Comparison of ENCODE assay signal across 9 cellular contexts in genomic region chr2:216665717-216666116, GRCh38. TPM values are rescaled to one million over a fixed set of nuclear protein-coding genes. Genes with fewer than 3 reads are reported as not detected.
DNase-seq lines count a peak whose midpoint lies in the region; ATAC-seq and TF ChIP-seq lines count a peak whose summit lies in the region.
"Had no signal": no experiment of that assay in that cellular context is flagged by ENCODE, and none has a peak within 500 bp of the region (broad histone marks: within the 10 kb centered on the region; RNA-seq: fewer than 3 reads in every experiment).

No MANE protein-coding gene starts in this region.

- H3K9me3 ChIP-seq in ascending aorta (no peaks in the 10 kb centered on the region), iPS-20b (ENCODE audit: insufficient read depth, low read depth, low read length) (no peaks in the 10 kb centered on the region), thoracic aorta (no peaks in the 10 kb centered on the region)

- DNase-seq in NCI-H748 (lab: John Stamatoyannopoulos, UW; ENCODE audit: unreplicated experiment) (peak; percentile 29), NCI-H748 treated with DMSO at 0.1 percent for 48 hours (lab: John Stamatoyannopoulos, UW) (no peak), ascending aorta (ENCODE audit: low spot score in 2 of 2) (no peak), thoracic aorta (ENCODE audit: low spot score) (no peak), HCEC 1CT (no peak), epidermal melanocyte (ENCODE audit: insufficient read length, low spot score) (no peak), KBM-7 (no peak)

- intact Hi-C loops in ascending aorta (cut with DNase I): loop anchor here (1.0 to 5.0 kb wide), 3 partner anchors 29 to 146 kb away; no protein-coding TSS in a partner anchor

- H3K27ac ChIP-seq in ascending aorta (peak overlapping the region; percentile 35 to 59), iPS-20b (ENCODE audit: low read length) (no peak overlapping the region), thoracic aorta (peak overlapping the region; percentile 38 to 47)

- H3K4me1 ChIP-seq in ascending aorta (peaks cover 0 to 16% of the 10 kb centered on the region in 2 donors), iPS-20b (ENCODE audit: insufficient read depth, low read length) (peaks cover 11% of the 10 kb centered on the region; the same call in 1 of the 2 replicates), thoracic aorta (ENCODE audit: control insufficient read depth in 1 of 2, low read depth in 2 of 2) (peaks cover 4 to 21% of the 10 kb centered on the region in 2 donors)

- H3K27me3 ChIP-seq in ascending aorta (no peaks in the 10 kb centered on the region), iPS-20b (ENCODE audit: insufficient read depth, low read length) (no peaks in the 10 kb centered on the region), thoracic aorta (replicated peaks; ENCODE audit: insufficient read depth) (no peaks in the 10 kb centered on the region)

- H3K4me3 ChIP-seq in ascending aorta: no peak overlapping the region
- H3K4me3 ChIP-seq in iPS-20b (ENCODE audit: low read length): no peak overlapping the region
- H3K4me3 ChIP-seq in thoracic aorta: no peak overlapping the region

- no peak for TF ChIP-seq CTCF in ascending aorta (IDR thresholded peaks at IDR 0.05)
- no peak for TF ChIP-seq CTCF in thoracic aorta (IDR thresholded peaks at IDR 0.05)

- in situ Hi-C loops in KBM-7 (cut with MboI; ENCODE audit: low pct_unique_long_range_greater_than_20kb, low sequenced_read_pairs): loop anchor here (10.0 kb wide), 1 partner anchor 141 kb away; no protein-coding TSS in a partner anchor

- peaks cover 24 to 38% of the 10 kb centered on the region in 2 donors for H3K36me3 ChIP-seq in ascending aorta
- peaks cover 40% of the 10 kb centered on the region for H3K36me3 ChIP-seq in iPS-20b (ENCODE audit: insufficient read depth, low read depth, low read length)
- H3K36me3 ChIP-seq in thoracic aorta: peaks cover 23% of the 10 kb centered on the region

- H3K9ac ChIP-seq in iPS-20b (ENCODE audit: low read depth, low read length): peak overlapping the region; percentile 5; the same call in 1 of the 2 replicates

- ATAC-seq in thoracic aorta (ENCODE audit: insufficient number of reproducible peaks, low FRiP score, low read depth): no peak

RNA-seq across cellular contexts. Expression of gene IGFBP5, which starts 29.6 kb away (rescaled TPM):
- total RNA-seq in ascending aorta: 1,280 TPM
- total RNA-seq in thoracic aorta: 1,000 to 10,000 TPM in 1 of 2 donors, 100 to 1,000 TPM in 1; 482 to 2,105 TPM
- total RNA-seq: OCI-LY7 had no signal

RNA-seq across cellular contexts. Expression of gene IGFBP2, which starts 32.5 kb away (rescaled TPM):
- total RNA-seq in ascending aorta (1,691 TPM), thoracic aorta (1,000 to 10,000 TPM in 1 of 2 donors, 100 to 1,000 TPM in 1; 608 to 2,156 TPM)
